17 cellular contexts compared by ENCODE assay signal in the genomic region with DNA sequence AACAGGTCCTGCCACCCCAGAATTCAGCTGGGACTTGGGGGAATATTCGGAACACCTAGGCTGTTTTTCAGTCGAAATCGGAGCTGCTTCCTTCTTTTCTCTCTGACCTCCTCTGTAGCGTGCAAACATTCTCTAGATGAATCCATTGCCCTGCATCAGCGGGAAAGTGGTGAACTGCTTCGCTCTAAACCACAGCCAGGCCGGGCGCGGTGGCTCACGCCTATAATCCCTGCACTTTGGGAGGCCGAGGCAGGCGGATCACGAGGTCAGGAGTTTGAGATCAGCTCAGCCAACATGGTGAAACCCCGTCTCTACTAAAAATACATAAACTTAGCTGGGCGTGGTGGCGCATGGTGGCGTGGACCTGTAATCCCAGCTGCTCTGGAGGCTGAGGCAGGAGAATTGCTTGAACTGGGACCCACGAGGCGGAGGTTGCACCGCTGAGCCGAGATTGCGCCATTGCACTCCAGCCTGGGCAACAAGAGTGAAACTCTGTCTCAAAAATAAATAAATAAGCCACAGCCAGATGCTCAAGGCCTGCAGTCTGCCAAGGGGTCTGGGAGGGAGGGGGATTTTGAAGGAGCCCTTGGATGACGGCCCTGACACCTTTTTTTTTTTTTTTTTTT.
DNase-seq lines count a peak whose midpoint lies in the region; ATAC-seq and TF ChIP-seq lines count a peak whose summit lies in the region.
"Had no signal": no experiment of that assay in that cellular context is flagged by ENCODE, and none has a peak within 500 bp of the region (broad histone marks: within the 10 kb centered on the region; RNA-seq: fewer than 3 reads in every experiment).

No MANE protein-coding gene starts in this region.

- CTCF ChIA-PET in activated B cell treated with CpG ODN at 0.5 μM for 24 hours (lab: Charles Lee): no interaction called here

- POLR2A ChIA-PET in activated B cell treated with CpG ODN at 0.5 μM for 24 hours (lab: Charles Lee): no interaction called here

- H3K27ac Mint-ChIP-seq in activated B cell treated with CpG ODN at 0.5 μM for 24 hours: no peak overlapping the region

- H3K9me3 ChIP-seq in BLaER1: peaks cover 13% of the 10 kb centered on the region
- H3K9me3 ChIP-seq in osteoblast (ENCODE audit: low read depth, low read length): peaks cover 7% of the 10 kb centered on the region
- peaks cover 3% of the 10 kb centered on the region for H3K9me3 ChIP-seq in psoas muscle

- peak; percentile 38 for DNase-seq in DMS 273 treated with DMSO at 0.1 percent for 48 hours (lab: John Stamatoyannopoulos, UW)
- DNase-seq in activated B cell treated with CpG ODN at 0.5 μM for 24 hours: peak; percentile 14
- DNase-seq in osteoblast (ENCODE audit: insufficient read length, low spot score, missing footprints): peak; percentile 80
- DNase-seq in GM13977 (ENCODE audit: low spot score): no peak
- no peak for DNase-seq in psoas muscle
- no peak for DNase-seq in activated effector memory CD4-positive, alpha-beta T cell treated with Interleukin-2 at 50 U/mL for 16 hours
- DNase-seq: C1 segment of cervical spinal cord, EL, KBM-7, NCI-H1048, NCI-H146, NCI-H2107, NCI-H748 treated with DMSO at 0.1 percent for 48 hours, PC-9, SHP77 had no signal

- peak overlapping the region; percentile 82 for H3K4me2 ChIP-seq in BLaER1
- no peak overlapping the region for H3K4me2 ChIP-seq in osteoblast (ENCODE audit: insufficient read depth, low read length)
- H3K4me2 ChIP-seq: PC-9 had no signal

- H3K4me3 ChIP-seq in BLaER1 (no peak overlapping the region), osteoblast (ENCODE audit: insufficient read depth, low read length) (no peak overlapping the region), psoas muscle (no peak overlapping the region)
- H3K4me3 ChIP-seq: PC-9 had no signal

- H3K27me3 ChIP-seq in BLaER1 (no peaks in the 10 kb centered on the region), osteoblast (ENCODE audit: insufficient read depth, low read length) (peaks cover 8% of the 10 kb centered on the region), psoas muscle (ENCODE audit: insufficient read depth in 3 of 3, low read length in 2 of 3) (peaks cover 0 to 17% (median 0%) of the 10 kb centered on the region in 3 donors)

- H2AFZ ChIP-seq in osteoblast (ENCODE audit: low read length): no peak overlapping the region
- H2AFZ ChIP-seq: PC-9 had no signal

- H3K9ac ChIP-seq in BLaER1: no peak overlapping the region

- H3K4me1 ChIP-seq in BLaER1 (peaks cover 52% of the 10 kb centered on the region), osteoblast (ENCODE audit: insufficient read depth, low read length) (no peaks in the 10 kb centered on the region), psoas muscle (no peaks in the 10 kb centered on the region)

- peaks cover 2% of the 10 kb centered on the region for H3K4me1 Mint-ChIP-seq in activated B cell treated with CpG ODN at 0.5 μM for 24 hours

- in situ Hi-C loops in GM13977 (cut with MboI; ENCODE audit: low pct_unique_long_range_greater_than_20kb, low sequenced_read_pairs, unreplicated experiment): no loop called here

- H4K20me1 ChIP-seq in BLaER1: no peaks in the 10 kb centered on the region
- no peaks in the 10 kb centered on the region for H4K20me1 ChIP-seq in osteoblast (ENCODE audit: insufficient read depth, low read length)

- no peak overlapping the region for H3K4me3 Mint-ChIP-seq in activated B cell treated with CpG ODN at 0.5 μM for 24 hours

- intact Hi-C loops in activated B cell treated with CpG ODN at 0.5 μM for 24 hours (cut with micrococcal nuclease): no loop called here
- intact Hi-C loops in psoas muscle (cut with DNase I): no loop called here

- peaks cover 5% of the 10 kb centered on the region for H3K27me3 Mint-ChIP-seq in activated B cell treated with CpG ODN at 0.5 μM for 24 hours

- H3K27ac ChIP-seq in BLaER1: no peak overlapping the region
- H3K27ac ChIP-seq in osteoblast (ENCODE audit: low read depth, low read length): no peak overlapping the region
- H3K27ac ChIP-seq in psoas muscle: no peak overlapping the region
- H3K27ac ChIP-seq: HL-60, PC-9 had no signal

- H3K36me3 ChIP-seq in BLaER1 (no peaks in the 10 kb centered on the region), osteoblast (ENCODE audit: insufficient read depth, low read length) (no peaks in the 10 kb centered on the region), psoas muscle (ENCODE audit: insufficient read depth in 1 of 2, low read depth in 1 of 2) (no peaks in the 10 kb centered on the region)

- peaks cover 4% of the 10 kb centered on the region for H3K9me3 Mint-ChIP-seq in activated B cell treated with CpG ODN at 0.5 μM for 24 hours

- H3K36me3 Mint-ChIP-seq in activated B cell treated with CpG ODN at 0.5 μM for 24 hours (ENCODE audit: low read depth): no peaks in the 10 kb centered on the region

- TF ChIP-seq CTCF in activated B cell treated with CpG ODN at 0.5 μM for 24 hours (IDR thresholded peaks at IDR 0.05) (no peak), osteoblast (IDR thresholded peaks at IDR 0.05; ENCODE audit: extremely low read depth, low read depth, low read length) (no peak), GM13977 (IDR thresholded peaks at IDR 0.05; ENCODE audit: extremely low read depth, insufficient read depth, missing control alignments) (no peak), psoas muscle (IDR thresholded peaks at IDR 0.05) (no peak)

- WGBS in psoas muscle, 3 donors: 83 to 88% (median 85%) methylated on average over 23 of the region's 23 CpGs

- H3K79me2 ChIP-seq in osteoblast (ENCODE audit: insufficient read depth, low read length): no peaks in the 10 kb centered on the region

- ATAC-seq in activated B cell treated with CpG ODN at 0.5 μM for 24 hours (ENCODE audit: low read depth) (no peak), psoas muscle (no peak)

Comparison
In these comparisons a context has a peak if more than half of its experiments do, and no peak if none do; other contexts are left out.
1. DNase-seq: peak in DMS 273 treated with DMSO at 0.1 percent for 48 hours (single experiment), activated B cell treated with CpG ODN at 0.5 μM for 24 hours (single experiment) and osteoblast (single experiment); none in GM13977 (single experiment), psoas muscle (0 of 2) and activated effector memory CD4-positive, alpha-beta T cell treated with Interleukin-2 at 50 U/mL for 16 hours (single experiment).